1 cellular context compared by ENCODE assay signal in the genomic region with DNA sequence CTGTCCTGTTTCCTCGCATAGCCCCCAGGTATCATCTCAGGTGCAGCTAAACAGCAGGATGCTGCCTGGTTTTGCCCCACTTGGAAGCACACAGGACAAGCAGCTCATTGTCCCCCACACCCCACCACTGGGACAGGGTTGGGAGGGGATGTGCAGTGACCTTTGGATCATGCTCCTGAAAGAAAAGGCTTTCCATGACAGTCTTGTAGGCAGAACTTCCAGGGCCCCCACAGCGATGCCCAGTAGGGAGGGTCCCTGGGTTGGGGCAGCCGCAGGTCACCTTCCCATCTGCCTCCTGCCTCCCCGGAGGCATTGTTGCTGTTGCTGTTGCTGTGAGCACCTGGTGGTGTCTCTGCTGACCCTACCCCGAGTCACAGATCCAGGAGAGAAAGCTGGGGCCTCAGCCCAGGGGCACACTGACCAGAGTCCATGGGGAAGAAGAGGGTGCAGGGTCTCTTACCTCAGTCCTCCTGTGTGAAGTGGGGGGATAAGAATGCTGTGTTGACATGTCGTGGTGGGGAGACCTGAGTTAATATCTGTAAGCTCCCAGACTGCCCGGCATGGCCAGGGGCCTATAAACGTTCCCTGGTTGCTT.
TF ChIP-seq lines count a peak whose summit lies in the region.

No MANE protein-coding gene starts in this region.

TF ChIP-seq in HepG2, 621 proteins besides CTCF, POLR2A, EP300 and RAD21:
- TF ChIP-seq, protein P1, sequence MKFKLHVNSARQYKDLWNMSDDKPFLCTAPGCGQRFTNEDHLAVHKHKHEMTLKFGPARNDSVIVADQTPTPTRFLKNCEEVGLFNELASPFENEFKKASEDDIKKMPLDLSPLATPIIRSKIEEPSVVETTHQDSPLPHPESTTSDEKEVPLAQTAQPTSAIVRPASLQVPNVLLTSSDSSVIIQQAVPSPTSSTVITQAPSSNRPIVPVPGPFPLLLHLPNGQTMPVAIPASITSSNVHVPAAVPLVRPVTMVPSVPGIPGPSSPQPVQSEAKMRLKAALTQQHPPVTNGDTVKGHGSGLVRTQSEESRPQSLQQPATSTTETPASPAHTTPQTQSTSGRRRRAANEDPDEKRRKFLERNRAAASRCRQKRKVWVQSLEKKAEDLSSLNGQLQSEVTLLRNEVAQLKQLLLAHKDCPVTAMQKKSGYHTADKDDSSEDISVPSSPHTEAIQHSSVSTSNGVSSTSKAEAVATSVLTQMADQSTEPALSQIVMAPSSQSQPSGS (CRISPR knock-in tag; IDR thresholded peaks at IDR 0.05): no peak
- TF ChIP-seq ZNF660 (CRISPR knock-in tag; IDR thresholded peaks at IDR 0.05; ENCODE audit: borderline replicate concordance, low read depth) (no peak), ZNF275 (CRISPR knock-in tag; IDR thresholded peaks at IDR 0.05; ENCODE audit: borderline replicate concordance) (no peak), GATAD2A (CRISPR knock-in tag; IDR thresholded peaks at IDR 0.05) (0 out of 2 replicates have a peak, but pooled peaks have one; percentile 18), ATAD3A (CRISPR knock-in tag; IDR thresholded peaks at IDR 0.05) (no peak), KMT2A (CRISPR knock-in tag; IDR thresholded peaks at IDR 0.05) (no peak), DR1 (CRISPR knock-in tag; IDR thresholded peaks at IDR 0.05) (0 out of 2 replicates have a peak, but pooled peaks have one; percentile 26), SOX13 (IDR thresholded peaks at IDR 0.05) (no peak), SOX13 (CRISPR knock-in tag; conservative IDR thresholded peaks at IDR 0.05 in 1 of 2, IDR thresholded peaks at IDR 0.05 in 1 of 2) (no peak), JUNB (CRISPR knock-in tag; IDR thresholded peaks at IDR 0.05; ENCODE audit: borderline replicate concordance) (no peak), ZNF44 (CRISPR knock-in tag; IDR thresholded peaks at IDR 0.05) (no peak), HNF4G (IDR thresholded peaks at IDR 0.05; ENCODE audit: borderline replicate concordance, low read depth, low read length) (peak; percentile 40; the same call in 1 of the 2 replicates), HNF4G (CRISPR knock-in tag; IDR thresholded peaks at IDR 0.05; ENCODE audit: borderline replicate concordance, low read depth) (no peak), GTF2F1 (IDR thresholded peaks at IDR 0.05; ENCODE audit: low read length) (no peak), HNRNPL (IDR thresholded peaks at IDR 0.05; ENCODE audit: low read depth, low read length) (0 out of 2 replicates have a peak, but pooled peaks have one; percentile 60), SP5 (CRISPR knock-in tag; IDR thresholded peaks at IDR 0.05; ENCODE audit: borderline replicate concordance, low read depth) (peak; percentile 35; the same call in 1 of the 2 replicates), NRL (CRISPR knock-in tag; IDR thresholded peaks at IDR 0.05; ENCODE audit: borderline replicate concordance) (0 out of 2 replicates have a peak, but pooled peaks have one; percentile 33), SP2 (CRISPR knock-in tag; IDR thresholded peaks at IDR 0.05) (no peak), PATZ1 (CRISPR knock-in tag; IDR thresholded peaks at IDR 0.05) (peak; percentile 80), MZF1 (CRISPR knock-in tag; IDR thresholded peaks at IDR 0.05; ENCODE audit: borderline replicate concordance) (no peak), ZSCAN25 (CRISPR knock-in tag; IDR thresholded peaks at IDR 0.05) (no peak), ZFP62 (CRISPR knock-in tag; IDR thresholded peaks at IDR 0.05) (no peak), HNF4A (CRISPR knock-in tag; IDR thresholded peaks at IDR 0.05) (peak; percentile 54; the same call in 1 of the 2 replicates), ZNF619 (CRISPR knock-in tag; IDR thresholded peaks at IDR 0.05) (no peak)
- TF ChIP-seq, protein P2, sequence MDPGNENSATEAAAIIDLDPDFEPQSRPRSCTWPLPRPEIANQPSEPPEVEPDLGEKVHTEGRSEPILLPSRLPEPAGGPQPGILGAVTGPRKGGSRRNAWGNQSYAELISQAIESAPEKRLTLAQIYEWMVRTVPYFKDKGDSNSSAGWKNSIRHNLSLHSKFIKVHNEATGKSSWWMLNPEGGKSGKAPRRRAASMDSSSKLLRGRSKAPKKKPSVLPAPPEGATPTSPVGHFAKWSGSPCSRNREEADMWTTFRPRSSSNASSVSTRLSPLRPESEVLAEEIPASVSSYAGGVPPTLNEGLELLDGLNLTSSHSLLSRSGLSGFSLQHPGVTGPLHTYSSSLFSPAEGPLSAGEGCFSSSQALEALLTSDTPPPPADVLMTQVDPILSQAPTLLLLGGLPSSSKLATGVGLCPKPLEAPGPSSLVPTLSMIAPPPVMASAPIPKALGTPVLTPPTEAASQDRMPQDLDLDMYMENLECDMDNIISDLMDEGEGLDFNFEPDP (CRISPR knock-in tag; conservative IDR thresholded peaks at IDR 0.05): no peak
- TF ChIP-seq, protein P3, sequence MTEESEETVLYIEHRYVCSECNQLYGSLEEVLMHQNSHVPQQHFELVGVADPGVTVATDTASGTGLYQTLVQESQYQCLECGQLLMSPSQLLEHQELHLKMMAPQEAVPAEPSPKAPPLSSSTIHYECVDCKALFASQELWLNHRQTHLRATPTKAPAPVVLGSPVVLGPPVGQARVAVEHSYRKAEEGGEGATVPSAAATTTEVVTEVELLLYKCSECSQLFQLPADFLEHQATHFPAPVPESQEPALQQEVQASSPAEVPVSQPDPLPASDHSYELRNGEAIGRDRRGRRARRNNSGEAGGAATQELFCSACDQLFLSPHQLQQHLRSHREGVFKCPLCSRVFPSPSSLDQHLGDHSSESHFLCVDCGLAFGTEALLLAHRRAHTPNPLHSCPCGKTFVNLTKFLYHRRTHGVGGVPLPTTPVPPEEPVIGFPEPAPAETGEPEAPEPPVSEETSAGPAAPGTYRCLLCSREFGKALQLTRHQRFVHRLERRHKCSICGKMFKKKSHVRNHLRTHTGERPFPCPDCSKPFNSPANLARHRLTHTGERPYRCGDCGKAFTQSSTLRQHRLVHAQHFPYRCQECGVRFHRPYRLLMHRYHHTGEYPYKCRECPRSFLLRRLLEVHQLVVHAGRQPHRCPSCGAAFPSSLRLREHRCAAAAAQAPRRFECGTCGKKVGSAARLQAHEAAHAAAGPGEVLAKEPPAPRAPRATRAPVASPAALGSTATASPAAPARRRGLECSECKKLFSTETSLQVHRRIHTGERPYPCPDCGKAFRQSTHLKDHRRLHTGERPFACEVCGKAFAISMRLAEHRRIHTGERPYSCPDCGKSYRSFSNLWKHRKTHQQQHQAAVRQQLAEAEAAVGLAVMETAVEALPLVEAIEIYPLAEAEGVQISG (CRISPR knock-in tag; IDR thresholded peaks at IDR 0.05): 0 out of 2 replicates have a peak, but pooled peaks have one; percentile 19
- TF ChIP-seq, protein P4, sequence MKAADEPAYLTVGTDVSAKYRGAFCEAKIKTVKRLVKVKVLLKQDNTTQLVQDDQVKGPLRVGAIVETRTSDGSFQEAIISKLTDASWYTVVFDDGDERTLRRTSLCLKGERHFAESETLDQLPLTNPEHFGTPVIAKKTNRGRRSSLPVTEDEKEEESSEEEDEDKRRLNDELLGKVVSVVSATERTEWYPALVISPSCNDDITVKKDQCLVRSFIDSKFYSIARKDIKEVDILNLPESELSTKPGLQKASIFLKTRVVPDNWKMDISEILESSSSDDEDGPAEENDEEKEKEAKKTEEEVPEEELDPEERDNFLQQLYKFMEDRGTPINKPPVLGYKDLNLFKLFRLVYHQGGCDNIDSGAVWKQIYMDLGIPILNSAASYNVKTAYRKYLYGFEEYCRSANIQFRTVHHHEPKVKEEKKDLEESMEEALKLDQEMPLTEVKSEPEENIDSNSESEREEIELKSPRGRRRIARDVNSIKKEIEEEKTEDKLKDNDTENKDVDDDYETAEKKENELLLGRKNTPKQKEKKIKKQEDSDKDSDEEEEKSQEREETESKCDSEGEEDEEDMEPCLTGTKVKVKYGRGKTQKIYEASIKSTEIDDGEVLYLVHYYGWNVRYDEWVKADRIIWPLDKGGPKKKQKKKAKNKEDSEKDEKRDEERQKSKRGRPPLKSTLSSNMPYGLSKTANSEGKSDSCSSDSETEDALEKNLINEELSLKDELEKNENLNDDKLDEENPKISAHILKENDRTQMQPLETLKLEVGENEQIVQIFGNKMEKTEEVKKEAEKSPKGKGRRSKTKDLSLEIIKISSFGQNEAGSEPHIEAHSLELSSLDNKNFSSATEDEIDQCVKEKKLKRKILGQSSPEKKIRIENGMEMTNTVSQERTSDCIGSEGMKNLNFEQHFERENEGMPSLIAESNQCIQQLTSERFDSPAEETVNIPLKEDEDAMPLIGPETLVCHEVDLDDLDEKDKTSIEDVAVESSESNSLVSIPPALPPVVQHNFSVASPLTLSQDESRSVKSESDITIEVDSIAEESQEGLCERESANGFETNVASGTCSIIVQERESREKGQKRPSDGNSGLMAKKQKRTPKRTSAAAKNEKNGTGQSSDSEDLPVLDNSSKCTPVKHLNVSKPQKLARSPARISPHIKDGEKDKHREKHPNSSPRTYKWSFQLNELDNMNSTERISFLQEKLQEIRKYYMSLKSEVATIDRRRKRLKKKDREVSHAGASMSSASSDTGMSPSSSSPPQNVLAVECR (CRISPR knock-in tag; IDR thresholded peaks at IDR 0.05; ENCODE audit: borderline replicate concordance): peak; percentile 18; the same call in 1 of the 2 replicates
- TF ChIP-seq, protein P5, sequence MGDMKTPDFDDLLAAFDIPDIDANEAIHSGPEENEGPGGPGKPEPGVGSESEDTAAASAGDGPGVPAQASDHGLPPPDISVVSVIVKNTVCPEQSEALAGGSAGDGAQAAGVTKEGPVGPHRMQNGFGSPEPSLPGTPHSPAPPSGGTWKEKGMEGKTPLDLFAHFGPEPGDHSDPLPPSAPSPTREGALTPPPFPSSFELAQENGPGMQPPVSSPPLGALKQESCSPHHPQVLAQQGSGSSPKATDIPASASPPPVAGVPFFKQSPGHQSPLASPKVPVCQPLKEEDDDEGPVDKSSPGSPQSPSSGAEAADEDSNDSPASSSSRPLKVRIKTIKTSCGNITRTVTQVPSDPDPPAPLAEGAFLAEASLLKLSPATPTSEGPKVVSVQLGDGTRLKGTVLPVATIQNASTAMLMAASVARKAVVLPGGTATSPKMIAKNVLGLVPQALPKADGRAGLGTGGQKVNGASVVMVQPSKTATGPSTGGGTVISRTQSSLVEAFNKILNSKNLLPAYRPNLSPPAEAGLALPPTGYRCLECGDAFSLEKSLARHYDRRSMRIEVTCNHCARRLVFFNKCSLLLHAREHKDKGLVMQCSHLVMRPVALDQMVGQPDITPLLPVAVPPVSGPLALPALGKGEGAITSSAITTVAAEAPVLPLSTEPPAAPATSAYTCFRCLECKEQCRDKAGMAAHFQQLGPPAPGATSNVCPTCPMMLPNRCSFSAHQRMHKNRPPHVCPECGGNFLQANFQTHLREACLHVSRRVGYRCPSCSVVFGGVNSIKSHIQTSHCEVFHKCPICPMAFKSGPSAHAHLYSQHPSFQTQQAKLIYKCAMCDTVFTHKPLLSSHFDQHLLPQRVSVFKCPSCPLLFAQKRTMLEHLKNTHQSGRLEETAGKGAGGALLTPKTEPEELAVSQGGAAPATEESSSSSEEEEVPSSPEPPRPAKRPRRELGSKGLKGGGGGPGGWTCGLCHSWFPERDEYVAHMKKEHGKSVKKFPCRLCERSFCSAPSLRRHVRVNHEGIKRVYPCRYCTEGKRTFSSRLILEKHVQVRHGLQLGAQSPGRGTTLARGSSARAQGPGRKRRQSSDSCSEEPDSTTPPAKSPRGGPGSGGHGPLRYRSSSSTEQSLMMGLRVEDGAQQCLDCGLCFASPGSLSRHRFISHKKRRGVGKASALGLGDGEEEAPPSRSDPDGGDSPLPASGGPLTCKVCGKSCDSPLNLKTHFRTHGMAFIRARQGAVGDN (CRISPR knock-in tag; IDR thresholded peaks at IDR 0.05): peak; percentile 18; the same call in 1 of the 2 replicates
